In the genomic region with DNA sequence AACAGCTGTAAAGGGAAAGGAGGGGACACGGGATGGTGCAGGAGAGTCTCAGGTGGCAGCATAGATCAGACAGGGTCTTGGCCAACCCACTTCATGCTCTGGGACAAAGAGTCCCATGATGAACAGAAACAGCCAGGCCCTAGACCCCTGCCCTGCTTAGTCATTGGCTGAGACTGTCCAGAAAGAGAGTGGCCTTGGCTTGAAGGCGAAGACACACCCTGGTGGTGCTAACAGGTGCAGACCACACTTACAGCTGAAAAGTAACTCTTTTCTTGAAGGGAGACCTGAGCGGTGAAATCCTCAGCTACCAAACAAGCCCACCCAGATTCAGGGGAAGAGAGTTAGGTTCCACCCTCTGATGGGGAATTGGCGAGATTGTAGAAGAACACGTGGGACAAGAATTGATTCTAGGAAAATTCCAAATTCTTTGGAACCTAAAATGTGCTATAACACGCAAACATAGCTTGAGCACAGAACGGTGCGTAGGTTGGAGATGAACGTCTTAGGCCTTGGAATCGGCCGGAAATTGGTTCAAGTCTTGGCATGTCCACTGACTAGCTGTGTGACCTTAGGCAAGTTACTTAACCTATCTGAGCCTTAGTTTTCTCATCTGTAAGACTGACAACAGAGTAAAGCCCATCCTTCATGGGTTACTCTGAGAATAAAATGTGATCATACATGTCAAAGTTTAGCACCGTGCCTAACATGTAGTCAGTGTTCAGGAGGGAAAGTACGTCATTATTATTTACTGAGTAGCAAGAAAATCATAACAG, we compare ENCODE assay signal across 1 cellular context.
TF ChIP-seq lines count a peak whose summit lies in the region.

No MANE protein-coding gene starts in this region.

TF ChIP-seq in WTC11, 78 proteins besides CTCF, POLR2A, EP300 and RAD21:
- no peak for TF ChIP-seq FOXJ3 (CRISPR knock-in tag; IDR thresholded peaks at IDR 0.05; ENCODE audit: borderline replicate concordance)
- TF ChIP-seq ZNF138 (CRISPR knock-in tag; conservative IDR thresholded peaks at IDR 0.05) = no peak
- no peak for TF ChIP-seq GTF2I (CRISPR knock-in tag; conservative IDR thresholded peaks at IDR 0.05)
- TF ChIP-seq, protein P1, sequence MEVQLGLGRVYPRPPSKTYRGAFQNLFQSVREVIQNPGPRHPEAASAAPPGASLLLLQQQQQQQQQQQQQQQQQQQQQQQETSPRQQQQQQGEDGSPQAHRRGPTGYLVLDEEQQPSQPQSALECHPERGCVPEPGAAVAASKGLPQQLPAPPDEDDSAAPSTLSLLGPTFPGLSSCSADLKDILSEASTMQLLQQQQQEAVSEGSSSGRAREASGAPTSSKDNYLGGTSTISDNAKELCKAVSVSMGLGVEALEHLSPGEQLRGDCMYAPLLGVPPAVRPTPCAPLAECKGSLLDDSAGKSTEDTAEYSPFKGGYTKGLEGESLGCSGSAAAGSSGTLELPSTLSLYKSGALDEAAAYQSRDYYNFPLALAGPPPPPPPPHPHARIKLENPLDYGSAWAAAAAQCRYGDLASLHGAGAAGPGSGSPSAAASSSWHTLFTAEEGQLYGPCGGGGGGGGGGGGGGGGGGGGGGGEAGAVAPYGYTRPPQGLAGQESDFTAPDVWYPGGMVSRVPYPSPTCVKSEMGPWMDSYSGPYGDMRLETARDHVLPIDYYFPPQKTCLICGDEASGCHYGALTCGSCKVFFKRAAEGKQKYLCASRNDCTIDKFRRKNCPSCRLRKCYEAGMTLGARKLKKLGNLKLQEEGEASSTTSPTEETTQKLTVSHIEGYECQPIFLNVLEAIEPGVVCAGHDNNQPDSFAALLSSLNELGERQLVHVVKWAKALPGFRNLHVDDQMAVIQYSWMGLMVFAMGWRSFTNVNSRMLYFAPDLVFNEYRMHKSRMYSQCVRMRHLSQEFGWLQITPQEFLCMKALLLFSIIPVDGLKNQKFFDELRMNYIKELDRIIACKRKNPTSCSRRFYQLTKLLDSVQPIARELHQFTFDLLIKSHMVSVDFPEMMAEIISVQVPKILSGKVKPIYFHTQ (CRISPR knock-in tag; IDR thresholded peaks at IDR 0.05) = no peak
- TF ChIP-seq, protein P2, sequence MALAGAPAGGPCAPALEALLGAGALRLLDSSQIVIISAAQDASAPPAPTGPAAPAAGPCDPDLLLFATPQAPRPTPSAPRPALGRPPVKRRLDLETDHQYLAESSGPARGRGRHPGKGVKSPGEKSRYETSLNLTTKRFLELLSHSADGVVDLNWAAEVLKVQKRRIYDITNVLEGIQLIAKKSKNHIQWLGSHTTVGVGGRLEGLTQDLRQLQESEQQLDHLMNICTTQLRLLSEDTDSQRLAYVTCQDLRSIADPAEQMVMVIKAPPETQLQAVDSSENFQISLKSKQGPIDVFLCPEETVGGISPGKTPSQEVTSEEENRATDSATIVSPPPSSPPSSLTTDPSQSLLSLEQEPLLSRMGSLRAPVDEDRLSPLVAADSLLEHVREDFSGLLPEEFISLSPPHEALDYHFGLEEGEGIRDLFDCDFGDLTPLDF (CRISPR knock-in tag; IDR thresholded peaks at IDR 0.05) = no peak
- no peak for TF ChIP-seq SOX15 (CRISPR knock-in tag; IDR thresholded peaks at IDR 0.05)
- TF ChIP-seq, protein P3, sequence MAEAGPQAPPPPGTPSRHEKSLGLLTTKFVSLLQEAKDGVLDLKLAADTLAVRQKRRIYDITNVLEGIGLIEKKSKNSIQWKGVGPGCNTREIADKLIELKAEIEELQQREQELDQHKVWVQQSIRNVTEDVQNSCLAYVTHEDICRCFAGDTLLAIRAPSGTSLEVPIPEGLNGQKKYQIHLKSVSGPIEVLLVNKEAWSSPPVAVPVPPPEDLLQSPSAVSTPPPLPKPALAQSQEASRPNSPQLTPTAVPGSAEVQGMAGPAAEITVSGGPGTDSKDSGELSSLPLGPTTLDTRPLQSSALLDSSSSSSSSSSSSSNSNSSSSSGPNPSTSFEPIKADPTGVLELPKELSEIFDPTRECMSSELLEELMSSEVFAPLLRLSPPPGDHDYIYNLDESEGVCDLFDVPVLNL (CRISPR knock-in tag; IDR thresholded peaks at IDR 0.05; ENCODE audit: borderline replicate concordance, low read depth) = no peak
- TF ChIP-seq, protein P4, sequence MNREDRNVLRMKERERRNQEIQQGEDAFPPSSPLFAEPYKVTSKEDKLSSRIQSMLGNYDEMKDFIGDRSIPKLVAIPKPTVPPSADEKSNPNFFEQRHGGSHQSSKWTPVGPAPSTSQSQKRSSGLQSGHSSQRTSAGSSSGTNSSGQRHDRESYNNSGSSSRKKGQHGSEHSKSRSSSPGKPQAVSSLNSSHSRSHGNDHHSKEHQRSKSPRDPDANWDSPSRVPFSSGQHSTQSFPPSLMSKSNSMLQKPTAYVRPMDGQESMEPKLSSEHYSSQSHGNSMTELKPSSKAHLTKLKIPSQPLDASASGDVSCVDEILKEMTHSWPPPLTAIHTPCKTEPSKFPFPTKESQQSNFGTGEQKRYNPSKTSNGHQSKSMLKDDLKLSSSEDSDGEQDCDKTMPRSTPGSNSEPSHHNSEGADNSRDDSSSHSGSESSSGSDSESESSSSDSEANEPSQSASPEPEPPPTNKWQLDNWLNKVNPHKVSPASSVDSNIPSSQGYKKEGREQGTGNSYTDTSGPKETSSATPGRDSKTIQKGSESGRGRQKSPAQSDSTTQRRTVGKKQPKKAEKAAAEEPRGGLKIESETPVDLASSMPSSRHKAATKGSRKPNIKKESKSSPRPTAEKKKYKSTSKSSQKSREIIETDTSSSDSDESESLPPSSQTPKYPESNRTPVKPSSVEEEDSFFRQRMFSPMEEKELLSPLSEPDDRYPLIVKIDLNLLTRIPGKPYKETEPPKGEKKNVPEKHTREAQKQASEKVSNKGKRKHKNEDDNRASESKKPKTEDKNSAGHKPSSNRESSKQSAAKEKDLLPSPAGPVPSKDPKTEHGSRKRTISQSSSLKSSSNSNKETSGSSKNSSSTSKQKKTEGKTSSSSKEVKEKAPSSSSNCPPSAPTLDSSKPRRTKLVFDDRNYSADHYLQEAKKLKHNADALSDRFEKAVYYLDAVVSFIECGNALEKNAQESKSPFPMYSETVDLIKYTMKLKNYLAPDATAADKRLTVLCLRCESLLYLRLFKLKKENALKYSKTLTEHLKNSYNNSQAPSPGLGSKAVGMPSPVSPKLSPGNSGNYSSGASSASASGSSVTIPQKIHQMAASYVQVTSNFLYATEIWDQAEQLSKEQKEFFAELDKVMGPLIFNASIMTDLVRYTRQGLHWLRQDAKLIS (CRISPR knock-in tag; IDR thresholded peaks at IDR 0.05; ENCODE audit: borderline replicate concordance) = no peak
- TF ChIP-seq GABPB1 (CRISPR knock-in tag; IDR thresholded peaks at IDR 0.05) = no peak
- TF ChIP-seq NR1H2 (CRISPR knock-in tag; IDR thresholded peaks at IDR 0.05) = no peak
- TF ChIP-seq SP1 (CRISPR knock-in tag; conservative IDR thresholded peaks at IDR 0.05) = no peak
- no peak for TF ChIP-seq NFYB (CRISPR knock-in tag; conservative IDR thresholded peaks at IDR 0.05; ENCODE audit: low read depth)
- TF ChIP-seq ZNF121 (CRISPR knock-in tag; IDR thresholded peaks at IDR 0.05) = no peak
TF ChIP-seq in WTC11: peak in this region for 0.
